ENCODE assay signal across 3 cellular contexts in genomic region chr5:159772698-159773061, GRCh38.
A peak's percentile ranks its signal among the peaks of the same experiment; 100 is the strongest.
TF ChIP-seq lines count a peak whose summit lies in the region.

No MANE protein-coding gene starts in this region.

TF ChIP-seq in A549, 52 proteins besides CTCF, POLR2A, EP300 and RAD21 (continued from another document):
- TF ChIP-seq BCL3 (IDR thresholded peaks at IDR 0.05), result no peak
- no peak for TF ChIP-seq TP53 (CRISPR knock-in tag; IDR thresholded peaks at IDR 0.05)
- TF ChIP-seq HMGXB4 (CRISPR knock-in tag; IDR thresholded peaks at IDR 0.05; ENCODE audit: borderline replicate concordance), result no peak
- TF ChIP-seq SREBF2 (IDR thresholded peaks at IDR 0.05), result no peak

TF ChIP-seq in HEK293, 187 proteins besides CTCF, POLR2A, EP300 and RAD21 (continued from another document):
- 0 out of 2 replicates have a peak, but pooled peaks have one; percentile 36 for TF ChIP-seq ZNF280D (tag by site-specific recombination; IDR thresholded peaks at IDR 0.05)
- no peak for TF ChIP-seq ZSCAN18 (tag by site-specific recombination; IDR thresholded peaks at IDR 0.05)
- TF ChIP-seq ZNF391 (tag by site-specific recombination; IDR thresholded peaks at IDR 0.05; ENCODE audit: borderline replicate concordance, low read depth), result no peak
- no peak for TF ChIP-seq ZNF830 (tag by site-specific recombination; IDR thresholded peaks at IDR 0.05; ENCODE audit: low read depth)
- TF ChIP-seq KLF9 (tag by site-specific recombination; IDR thresholded peaks at IDR 0.05; ENCODE audit: low read depth), result no peak
- TF ChIP-seq YY2 (tag by site-specific recombination; IDR thresholded peaks at IDR 0.05), result no peak
- no peak for TF ChIP-seq ZNF10 (tag by site-specific recombination; IDR thresholded peaks at IDR 0.05)
- TF ChIP-seq ZNF692 (tag by site-specific recombination; IDR thresholded peaks at IDR 0.05), result no peak
- TF ChIP-seq ZNF2 (tag by site-specific recombination; IDR thresholded peaks at IDR 0.05), result no peak
- peak; percentile 74 for TF ChIP-seq ZNF664 (tag by site-specific recombination; IDR thresholded peaks at IDR 0.05)
- no peak for TF ChIP-seq GLIS2 (tag by site-specific recombination; IDR thresholded peaks at IDR 0.05)
- TF ChIP-seq ZSCAN30 (tag by site-specific recombination; IDR thresholded peaks at IDR 0.05), result no peak
- no peak for TF ChIP-seq REST (tag by site-specific recombination; IDR thresholded peaks at IDR 0.05)
- no peak for TF ChIP-seq ZNF350 (tag by site-specific recombination; IDR thresholded peaks at IDR 0.05)
TF ChIP-seq in HEK293: peak in this region for 3.

TF ChIP-seq in GM12878, 131 proteins besides CTCF, POLR2A, EP300 and RAD21 (continued from another document):
- no peak for TF ChIP-seq CHD4 (IDR thresholded peaks at IDR 0.05)
- no peak for TF ChIP-seq TCF3 (IDR thresholded peaks at IDR 0.05; ENCODE audit: borderline replicate concordance, insufficient read depth, low read depth, low read length)
- no peak for TF ChIP-seq RAD51 (IDR thresholded peaks at IDR 0.05)
- no peak for TF ChIP-seq BHLHE40 (IDR thresholded peaks at IDR 0.05; ENCODE audit: borderline replicate concordance in 1 of 2, low read depth in 2 of 2, low read length in 1 of 2)
- no peak for TF ChIP-seq ZBTB4 (CRISPR knock-in tag; IDR thresholded peaks at IDR 0.05)
- no peak for TF ChIP-seq RELB (IDR thresholded peaks at IDR 0.05; ENCODE audit: low read depth)
- no peak for TF ChIP-seq DPF2 (IDR thresholded peaks at IDR 0.05)
- TF ChIP-seq ETV6 (conservative IDR thresholded peaks at IDR 0.05 in 1 of 2, IDR thresholded peaks at IDR 0.05 in 1 of 2; ENCODE audit: borderline replicate concordance in 1 of 2, low read depth in 1 of 2), result no peak
- no peak for TF ChIP-seq EZH2 (IDR thresholded peaks at IDR 0.05; ENCODE audit: borderline replicate concordance, control insufficient read depth, low read depth, low read length)
- no peak for TF ChIP-seq HDAC6 (IDR thresholded peaks at IDR 0.05; ENCODE audit: unreplicated experiment)
- no peak for TF ChIP-seq ELK1 (IDR thresholded peaks at IDR 0.05; ENCODE audit: low read depth, low read length)
- no peak for TF ChIP-seq JUND (IDR thresholded peaks at IDR 0.05; ENCODE audit: low read depth, low read length)
